4 cellular contexts compared by ENCODE assay signal in the genomic region with DNA sequence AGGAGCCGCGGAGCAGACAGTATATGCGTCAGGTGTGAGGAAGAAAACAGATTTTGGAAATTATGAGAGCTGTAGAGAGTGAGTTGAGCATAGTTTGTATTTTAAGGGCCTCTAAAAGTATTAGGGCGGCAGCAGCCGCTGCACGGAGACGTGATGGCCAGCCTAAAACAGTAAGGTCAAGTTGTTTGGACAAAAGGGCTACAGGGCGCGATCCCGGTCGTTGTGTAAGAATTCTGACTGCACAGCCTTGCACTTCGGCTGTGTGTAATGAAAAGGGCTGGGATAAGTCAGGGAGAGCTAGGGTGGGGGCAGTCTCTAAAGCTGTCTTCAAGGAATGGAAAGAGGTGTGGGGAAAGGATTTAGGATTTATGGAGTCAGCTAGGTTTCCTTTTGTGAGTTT. TPM values are rescaled to one million over a fixed set of nuclear protein-coding genes. Genes with fewer than 3 reads are reported as not detected.
"Had no signal": no experiment of that assay in that cellular context is flagged by ENCODE, and none has a peak within 500 bp of the region (broad histone marks: within the 10 kb centered on the region; RNA-seq: fewer than 3 reads in every experiment).

No MANE protein-coding gene starts in this region.

RNA-seq across cellular contexts. Expression of gene ARHGAP40, which starts 7.3 kb away (rescaled TPM):
- total RNA-seq: LHCN-M2, MCF 10A had no signal

RNA-seq across cellular contexts. Expression of gene ADIG, which starts 13.3 kb away (rescaled TPM):
- total RNA-seq: LHCN-M2, M059J, MCF 10A, NCI-H460 had no signal
